Comparison of ENCODE assay signal across 8 cellular contexts in genomic region chr11:47271328-47271727, GRCh38. TPM values are rescaled to one million over a fixed set of nuclear protein-coding genes. Genes with fewer than 3 reads are reported as not detected.
DNase-seq lines count a peak whose midpoint lies in the region; ATAC-seq and TF ChIP-seq lines count a peak whose summit lies in the region.

No MANE protein-coding gene starts in this region.

- H3K36me3 Mint-ChIP-seq in activated naive CD4-positive, alpha-beta T cell treated with anti-CD3 and anti-CD28 coated beads, Interleukin-2, amount 10 ng/mL, durations not matched to agents 7 days and 5 days: peaks cover 29% of the 10 kb centered on the region
- H3K36me3 Mint-ChIP-seq in activated T-helper 2 cell treated with anti-CD3 and anti-CD28 coated beads, Interferon-gamma antibody, Interleukin-2, Interleukin-4, amounts not matched to agents 10 μg/mL and 5 μg/mL and 100 μg/mL, durations not matched to agents 14 hours and 24 hours and 36 hours (ENCODE audit: low read depth): peaks cover 43% of the 10 kb centered on the region
- H3K36me3 Mint-ChIP-seq in memory B cell: peaks cover 10% of the 10 kb centered on the region

- H3K27me3 ChIP-seq in tibial nerve: no peaks in the 10 kb centered on the region

- no peak for TF ChIP-seq CTCF in tibial nerve (IDR thresholded peaks at IDR 0.05)

- no peaks in the 10 kb centered on the region for H3K27me3 Mint-ChIP-seq in activated naive CD4-positive, alpha-beta T cell treated with anti-CD3 and anti-CD28 coated beads, Interleukin-2, amount 10 ng/mL, durations not matched to agents 7 days and 5 days
- no peaks in the 10 kb centered on the region for H3K27me3 Mint-ChIP-seq in activated T-helper 2 cell treated with anti-CD3 and anti-CD28 coated beads, Interferon-gamma antibody, Interleukin-2, Interleukin-4, amounts not matched to agents 10 μg/mL and 5 μg/mL and 100 μg/mL, durations not matched to agents 14 hours and 24 hours and 36 hours (ENCODE audit: low read depth)
- no peaks in the 10 kb centered on the region for H3K27me3 Mint-ChIP-seq in memory B cell

- no peak for TF ChIP-seq POLR2A in tibial nerve (IDR thresholded peaks at IDR 0.05)

- intact Hi-C loops in activated T-helper 2 cell treated with anti-CD3 and anti-CD28 coated beads, Interferon-gamma antibody, Interleukin-2, Interleukin-4, amounts not matched to agents 10 μg/mL and 5 μg/mL and 100 μg/mL, durations not matched to agents 14 hours and 24 hours and 36 hours (cut with micrococcal nuclease): loop anchor here (5.0 to 10.0 kb wide), 2 partner anchors 136 to 567 kb away; partner anchors contain the start of genes ARHGAP1, SLC39A13 and ZNF408

- no peak for DNase-seq in activated naive CD4-positive, alpha-beta T cell treated with anti-CD3 and anti-CD28 coated beads, Interleukin-2, amount 10 ng/mL, durations not matched to agents 7 days and 5 days
- no peak for DNase-seq in activated naive CD4-positive, alpha-beta T cell treated with Interleukin-2 at 50 U/mL for 16 hours
- no peak for DNase-seq in activated T-helper 2 cell treated with anti-CD3 and anti-CD28 coated beads, Interferon-gamma antibody, Interleukin-2, Interleukin-4, amounts not matched to agents 10 μg/mL and 5 μg/mL and 100 μg/mL, durations not matched to agents 14 hours and 24 hours and 36 hours (ENCODE audit: low spot score)
- no peak for DNase-seq in memory B cell (ENCODE audit: low spot score in 2 of 2)
- DNase-seq in tibial nerve (ENCODE audit: low spot score in 2 of 2): no peak
- no peak for DNase-seq in DMS153 treated with DMSO at 0.1 percent for 48 hours (lab: John Stamatoyannopoulos, UW; ENCODE audit: unreplicated experiment)
- no peak for DNase-seq in AML-193 (lab: John Stamatoyannopoulos, UW)
- no peak for DNase-seq in stimulated activated CD4-positive, alpha-beta T cell treated with anti-CD3 and anti-CD28 coated beads, Interleukin-1b, Interleukin-23, amount 100 ng/mL, for 48 hours

- peak overlapping the region in 1 of 4 donors; percentile 83 for H3K4me3 ChIP-seq in tibial nerve

- H3K9me3 ChIP-seq in tibial nerve: no peaks in the 10 kb centered on the region

- H3K4me1 Mint-ChIP-seq in activated naive CD4-positive, alpha-beta T cell treated with anti-CD3 and anti-CD28 coated beads, Interleukin-2, amount 10 ng/mL, durations not matched to agents 7 days and 5 days: peaks cover 48% of the 10 kb centered on the region
- H3K4me1 Mint-ChIP-seq in activated T-helper 2 cell treated with anti-CD3 and anti-CD28 coated beads, Interferon-gamma antibody, Interleukin-2, Interleukin-4, amounts not matched to agents 10 μg/mL and 5 μg/mL and 100 μg/mL, durations not matched to agents 14 hours and 24 hours and 36 hours (ENCODE audit: low read depth): peaks cover 40% of the 10 kb centered on the region
- peaks cover 33% of the 10 kb centered on the region for H3K4me1 Mint-ChIP-seq in memory B cell

- no peak for TF ChIP-seq EP300 in tibial nerve (IDR thresholded peaks at IDR 0.05)

- H3K4me1 ChIP-seq in tibial nerve: peaks cover 0 to 45% (median 23%) of the 10 kb centered on the region in 4 donors

- no peak for ATAC-seq in memory B cell (ENCODE audit: low read depth)

- peak overlapping the region in 3 of 4 donors; percentile 88 to 97 (median 90) for H3K27ac ChIP-seq in tibial nerve

- CTCF ChIA-PET in activated naive CD4-positive, alpha-beta T cell treated with anti-CD3 and anti-CD28 coated beads, Interleukin-2, amount 10 ng/mL, durations not matched to agents 7 days and 5 days (lab: Charles Lee): interaction anchor here (0.8 to 2.1 kb wide), 10 partner anchors 9 to 141 kb away, joined by 3 to 10 read pairs (median 5); partner anchors contain the start of genes ACP2 and NR1H3

- H3K9me3 Mint-ChIP-seq in activated naive CD4-positive, alpha-beta T cell treated with anti-CD3 and anti-CD28 coated beads, Interleukin-2, amount 10 ng/mL, durations not matched to agents 7 days and 5 days: no peaks in the 10 kb centered on the region
- no peaks in the 10 kb centered on the region for H3K9me3 Mint-ChIP-seq in activated T-helper 2 cell treated with anti-CD3 and anti-CD28 coated beads, Interferon-gamma antibody, Interleukin-2, Interleukin-4, amounts not matched to agents 10 μg/mL and 5 μg/mL and 100 μg/mL, durations not matched to agents 14 hours and 24 hours and 36 hours
- H3K9me3 Mint-ChIP-seq in memory B cell: no peaks in the 10 kb centered on the region

- H3K27ac Mint-ChIP-seq in activated naive CD4-positive, alpha-beta T cell treated with anti-CD3 and anti-CD28 coated beads, Interleukin-2, amount 10 ng/mL, durations not matched to agents 7 days and 5 days: peak overlapping the region; percentile 91
- H3K27ac Mint-ChIP-seq in activated T-helper 2 cell treated with anti-CD3 and anti-CD28 coated beads, Interferon-gamma antibody, Interleukin-2, Interleukin-4, amounts not matched to agents 10 μg/mL and 5 μg/mL and 100 μg/mL, durations not matched to agents 14 hours and 24 hours and 36 hours: peak overlapping the region; percentile 87
- peak overlapping the region; percentile 92 for H3K27ac Mint-ChIP-seq in memory B cell

- WGBS in tibial nerve, 2 donors: 51 to 54% methylated on average over 4 of the region's 4 CpGs

- H3K4me3 Mint-ChIP-seq in activated naive CD4-positive, alpha-beta T cell treated with anti-CD3 and anti-CD28 coated beads, Interleukin-2, amount 10 ng/mL, durations not matched to agents 7 days and 5 days: peak overlapping the region; percentile 84
- peak overlapping the region; percentile 85 for H3K4me3 Mint-ChIP-seq in activated T-helper 2 cell treated with anti-CD3 and anti-CD28 coated beads, Interferon-gamma antibody, Interleukin-2, Interleukin-4, amounts not matched to agents 10 μg/mL and 5 μg/mL and 100 μg/mL, durations not matched to agents 14 hours and 24 hours and 36 hours (ENCODE audit: low read depth)
- H3K4me3 Mint-ChIP-seq in memory B cell: peak overlapping the region; percentile 73

- H3K36me3 ChIP-seq in tibial nerve: peaks cover 0 to 23% (median 17%) of the 10 kb centered on the region in 3 donors

RNA-seq across cellular contexts. Expression of gene MADD, which starts 1.4 kb away (rescaled TPM):
- 83.2 and 89.4 TPM in 2 replicates for total RNA-seq in activated T-helper 2 cell treated with anti-CD3 and anti-CD28 coated beads, Interferon-gamma antibody, Interleukin-2, Interleukin-4, amounts not matched to agents 10 μg/mL and 5 μg/mL and 100 μg/mL, durations not matched to agents 14 hours and 24 hours and 36 hours
- 10 to 100 TPM; 41.9 to 68.0 (median 52.2) TPM for total RNA-seq in tibial nerve

RNA-seq across cellular contexts. Expression of gene NR1H3, which starts 13.5 kb away (rescaled TPM):
- 10.8 and 11.4 TPM in 2 replicates for total RNA-seq in activated T-helper 2 cell treated with anti-CD3 and anti-CD28 coated beads, Interferon-gamma antibody, Interleukin-2, Interleukin-4, amounts not matched to agents 10 μg/mL and 5 μg/mL and 100 μg/mL, durations not matched to agents 14 hours and 24 hours and 36 hours
- 100 to 1,000 TPM in 3 of 4 donors, 10 to 100 TPM in 1; 92.7 to 218 (median 124) TPM for total RNA-seq in tibial nerve

RNA-seq across cellular contexts. Expression of gene ACP2, which starts 22.7 kb away (rescaled TPM):
- total RNA-seq in activated T-helper 2 cell treated with anti-CD3 and anti-CD28 coated beads, Interferon-gamma antibody, Interleukin-2, Interleukin-4, amounts not matched to agents 10 μg/mL and 5 μg/mL and 100 μg/mL, durations not matched to agents 14 hours and 24 hours and 36 hours: 23.2 and 24.5 TPM in 2 replicates
- total RNA-seq in tibial nerve: 10 to 100 TPM; 38.5 to 88.1 (median 58.8) TPM

RNA-seq across cellular contexts. Expression of gene DDB2, which starts 56.6 kb away (rescaled TPM):
- 158 and 161 TPM in 2 replicates for total RNA-seq in activated T-helper 2 cell treated with anti-CD3 and anti-CD28 coated beads, Interferon-gamma antibody, Interleukin-2, Interleukin-4, amounts not matched to agents 10 μg/mL and 5 μg/mL and 100 μg/mL, durations not matched to agents 14 hours and 24 hours and 36 hours
- 10 to 100 TPM; 43.8 to 82.8 (median 52.4) TPM for total RNA-seq in tibial nerve
